ENCODE assay signal across 17 cellular contexts in the genomic region with DNA sequence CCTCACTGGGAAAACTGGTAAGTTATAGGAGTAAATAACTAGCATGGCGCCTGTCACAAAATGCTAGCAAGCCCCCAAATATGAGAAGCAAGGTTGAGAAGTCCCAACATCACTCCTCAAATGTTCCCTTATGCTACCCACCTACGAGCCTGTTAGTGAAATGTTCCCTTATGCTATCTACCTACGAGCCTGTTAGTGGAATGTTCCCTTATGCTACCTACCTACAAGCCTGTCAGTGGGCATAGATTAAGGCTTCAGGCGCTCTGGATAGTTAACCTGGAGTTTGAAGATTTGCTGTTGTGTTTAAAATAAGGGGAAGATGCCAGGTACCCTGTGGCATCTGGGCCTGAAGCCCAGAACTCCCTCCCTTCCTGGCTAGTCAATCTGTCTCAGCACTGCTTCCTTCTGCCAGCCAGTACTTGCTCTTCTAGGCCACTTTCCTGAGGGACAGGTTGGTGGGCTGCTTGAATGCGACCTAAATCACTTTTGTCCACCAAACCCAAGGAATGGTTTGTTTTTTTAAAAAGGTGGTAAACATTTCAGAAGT.
DNase-seq lines count a peak whose midpoint lies in the region; ATAC-seq and TF ChIP-seq lines count a peak whose summit lies in the region.
"Had no signal": no experiment of that assay in that cellular context is flagged by ENCODE, and none has a peak within 500 bp of the region (broad histone marks: within the 10 kb centered on the region; RNA-seq: fewer than 3 reads in every experiment).

No MANE protein-coding gene starts in this region.

- no peak overlapping the region for H3K27ac ChIP-seq in CD8-positive, alpha-beta T cell (ENCODE audit: low read depth, low read length)
- H3K27ac ChIP-seq in transverse colon: no peak overlapping the region
- H3K27ac ChIP-seq: KMS-11 had no signal

- H3K27ac Mint-ChIP-seq in CD8-positive, alpha-beta T cell: no peak overlapping the region
- H3K27ac Mint-ChIP-seq: CD8-positive, alpha-beta memory T cell had no signal

- intact Hi-C loops in CD8-positive, alpha-beta T cell (cut with DNase I, micrococcal nuclease): no loop called here
- intact Hi-C loops in transverse colon (cut with DNase I; ENCODE audit: low total_unique reads): no loop called here

- ATAC-seq in CD8-positive, alpha-beta T cell: no peak
- ATAC-seq: HepG2 had no signal

- POLR2A ChIA-PET in CD8-positive, alpha-beta T cell (lab: Charles Lee): no interaction called here

- CTCF ChIA-PET in CD8-positive, alpha-beta T cell (lab: Charles Lee): interaction anchor here (1.0 kb wide), 1 partner anchor 10 kb away, joined by 4 read pairs; no protein-coding TSS in a partner anchor

- H3K4me1 ChIP-seq in CD8-positive, alpha-beta T cell (ENCODE audit: insufficient read depth, low read length): no peaks in the 10 kb centered on the region
- peaks cover 0 to 6% (median 0%) of the 10 kb centered on the region in 4 donors for H3K4me1 ChIP-seq in transverse colon
- H3K4me1 ChIP-seq: BE2C had no signal

- no peaks in the 10 kb centered on the region for H3K9me3 ChIP-seq in CD8-positive, alpha-beta T cell (ENCODE audit: low read length)
- no peaks in the 10 kb centered on the region for H3K9me3 ChIP-seq in transverse colon
- H3K9me3 ChIP-seq: BE2C had no signal

- WGBS in transverse colon (ENCODE audit: low coverage in 1 of 2), 2 donors: 68 to 91% methylated on average over 3 to 5 of the region's 5 CpGs

- no peaks in the 10 kb centered on the region for H3K36me3 Mint-ChIP-seq in CD8-positive, alpha-beta T cell
- H3K36me3 Mint-ChIP-seq: CD8-positive, alpha-beta memory T cell had no signal

- H3K4me3 ChIP-seq in LNCaP clone FGC (ENCODE audit: low read depth, low read length): no peak overlapping the region
- H3K4me3 ChIP-seq in CD8-positive, alpha-beta T cell (ENCODE audit: low read depth, low read length): no peak overlapping the region
- H3K4me3 ChIP-seq in transverse colon: no peak overlapping the region

- no peak for TF ChIP-seq EP300 in transverse colon (IDR thresholded peaks at IDR 0.05; ENCODE audit: low read depth)

- no peak for TF ChIP-seq POLR2A in transverse colon (IDR thresholded peaks at IDR 0.05)

- H3K9me3 Mint-ChIP-seq in CD8-positive, alpha-beta T cell: no peaks in the 10 kb centered on the region
- H3K9me3 Mint-ChIP-seq: CD8-positive, alpha-beta memory T cell had no signal

- H3K27me3 ChIP-seq in CD8-positive, alpha-beta T cell (ENCODE audit: insufficient read depth, low read length): no peaks in the 10 kb centered on the region
- no peaks in the 10 kb centered on the region for H3K27me3 ChIP-seq in transverse colon
- H3K27me3 ChIP-seq: BE2C had no signal

- in situ Hi-C loops in G401 (cut with HindIII; ENCODE audit: low sequenced_read_pairs): loop anchor here (25.0 kb wide), 1 partner anchor 244 kb away; no protein-coding TSS in a partner anchor
- in situ Hi-C loops in transverse colon (cut with MboI; ENCODE audit: low pct_ligation_motif_present in 1 of 4, low pct_unique_long_range_greater_than_20kb in 1 of 4, low sequenced_read_pairs in 3 of 4): loop anchor here in 1 of 4 donors (25.0 kb wide), 1 partner anchor 919 kb away; no protein-coding TSS in a partner anchor

- DNase-seq in G401 (ENCODE audit: low spot score): peak; percentile 98
- DNase-seq in LNCaP clone FGC (ENCODE audit: low read depth): peak; percentile 84
- peak; percentile 98 for DNase-seq in cerebellar cortex (ENCODE audit: low spot score)
- peak; percentile 28 for DNase-seq in mesenteric fat pad (ENCODE audit: low spot score)
- DNase-seq in activated CD4-positive, CD25-positive, alpha-beta regulatory T cell (lab: John Stamatoyannopoulos, UW): no peak
- no peak for DNase-seq in CD8-positive, alpha-beta T cell
- no peak for DNase-seq in transverse colon
- DNase-seq: BE2C; CD8-positive, alpha-beta memory T cell; NCI-H1105; NCI-H1694; NCI-H226; NCI-H526 treated with DMSO at 0.1 percent for 48 hours; OCI-M1; RPMI8226 had no signal

- no peaks in the 10 kb centered on the region for H3K27me3 Mint-ChIP-seq in CD8-positive, alpha-beta T cell (ENCODE audit: low read depth)

- no peaks in the 10 kb centered on the region for H3K4me1 Mint-ChIP-seq in CD8-positive, alpha-beta T cell (ENCODE audit: low read depth)
- H3K4me1 Mint-ChIP-seq: CD8-positive, alpha-beta memory T cell had no signal

- TF ChIP-seq CTCF in LNCaP clone FGC (IDR thresholded peaks at IDR 0.05; ENCODE audit: control insufficient read depth, extremely low read depth, insufficient read depth) (no peak), transverse colon (IDR thresholded peaks at IDR 0.05) (no peak)
- no peak for TF ChIP-seq CTCF in CD8-positive, alpha-beta T cell (IDR thresholded peaks at IDR 0.05)

- no peaks in the 10 kb centered on the region for H3K36me3 ChIP-seq in CD8-positive, alpha-beta T cell (ENCODE audit: insufficient read depth, low read length)
- peaks cover 0 to 8% (median 0%) of the 10 kb centered on the region in 4 donors for H3K36me3 ChIP-seq in transverse colon
- H3K36me3 ChIP-seq: BE2C had no signal

- no peak overlapping the region for H3K4me3 Mint-ChIP-seq in CD8-positive, alpha-beta T cell
- H3K4me3 Mint-ChIP-seq: CD8-positive, alpha-beta memory T cell had no signal

Comparison
In these comparisons a context has a peak if more than half of its experiments do, and no peak if none do; other contexts are left out.
1. DNase-seq: peak in G401 (single experiment), LNCaP clone FGC (single experiment), cerebellar cortex (single experiment) and mesenteric fat pad (single experiment); none in activated CD4-positive, CD25-positive, alpha-beta regulatory T cell (0 of 4), CD8-positive, alpha-beta T cell (0 of 7) and transverse colon (single experiment).